ENCODE assay signal across 3 cellular contexts in genomic region chr7:73304612-73305382, GRCh38. TPM values are rescaled to one million over a fixed set of nuclear protein-coding genes. Genes with fewer than 3 reads are reported as not detected.
"Had no signal": no experiment of that assay in that cellular context is flagged by ENCODE, and none has a peak within 500 bp of the region (broad histone marks: within the 10 kb centered on the region; RNA-seq: fewer than 3 reads in every experiment).

No MANE protein-coding gene starts in this region.

RNA-seq across cellular contexts. Expression of gene TRIM50, which starts 23.1 kb away (rescaled TPM):
- polyA plus RNA-seq: cardiac muscle cell; mammary epithelial cell; naive thymus-derived CD8-positive, alpha-beta T cell had no signal

RNA-seq across cellular contexts. Expression of gene FKBP6, which starts 23.2 kb away (rescaled TPM):
- polyA plus RNA-seq: cardiac muscle cell; naive thymus-derived CD8-positive, alpha-beta T cell had no signal
